ENCODE assay signal across 1 cellular context in the genomic region with DNA sequence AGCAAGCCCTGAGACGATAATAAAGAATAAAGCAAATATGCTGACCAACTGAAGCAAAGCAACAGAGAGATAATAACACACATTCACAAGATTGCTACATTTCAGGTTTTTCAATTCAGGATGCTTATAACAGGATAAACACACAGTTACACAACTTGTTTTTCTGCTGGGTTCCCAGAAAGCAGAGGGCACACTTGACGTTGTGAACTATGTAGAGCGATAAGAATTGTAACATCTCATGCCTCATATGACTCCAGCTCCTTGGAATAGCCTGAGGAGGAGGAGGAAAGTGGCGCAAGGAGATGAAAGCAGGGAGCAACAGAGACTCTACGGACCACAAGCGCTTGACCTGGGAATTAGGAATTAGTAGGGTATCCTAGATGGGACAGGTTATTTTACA.
TF ChIP-seq lines count a peak whose summit lies in the region.

No MANE protein-coding gene starts in this region.

TF ChIP-seq in H1, 55 proteins besides CTCF, POLR2A, EP300 and RAD21:
- no peak for TF ChIP-seq SP1 (IDR thresholded peaks at IDR 0.05; ENCODE audit: low read depth, low read length)
- TF ChIP-seq NRF1 (IDR thresholded peaks at IDR 0.05; ENCODE audit: low read depth, low read length) = no peak
- no peak for TF ChIP-seq YY1 (IDR thresholded peaks at IDR 0.05; ENCODE audit: low read depth, low read length)
- TF ChIP-seq BRCA1 (IDR thresholded peaks at IDR 0.05; ENCODE audit: low read depth, low read length) = no peak
- TF ChIP-seq KDM5A (IDR thresholded peaks at IDR 0.05; ENCODE audit: low read length) = no peak
- TF ChIP-seq TAF1 (IDR thresholded peaks at IDR 0.05; ENCODE audit: low read depth, low read length) = no peak
- TF ChIP-seq HDAC2 (IDR thresholded peaks at IDR 0.05; ENCODE audit: borderline replicate concordance in 1 of 2, low read depth in 2 of 2, low read length in 2 of 2) = no peak
- no peak for TF ChIP-seq SIN3A (conservative IDR thresholded peaks at IDR 0.05 in 1 of 2, IDR thresholded peaks at IDR 0.05 in 1 of 2; ENCODE audit: low read depth in 1 of 2, low read length in 2 of 2)
- TF ChIP-seq TAF7 (optimal IDR thresholded peaks at IDR 0.05; ENCODE audit: borderline replicate concordance, low read depth, low read length) = no peak
- TF ChIP-seq TEAD4 (IDR thresholded peaks at IDR 0.05; ENCODE audit: low read depth, low read length) = no peak
- no peak for TF ChIP-seq JUND (IDR thresholded peaks at IDR 0.05; ENCODE audit: low read length)
- TF ChIP-seq, protein P1, sequence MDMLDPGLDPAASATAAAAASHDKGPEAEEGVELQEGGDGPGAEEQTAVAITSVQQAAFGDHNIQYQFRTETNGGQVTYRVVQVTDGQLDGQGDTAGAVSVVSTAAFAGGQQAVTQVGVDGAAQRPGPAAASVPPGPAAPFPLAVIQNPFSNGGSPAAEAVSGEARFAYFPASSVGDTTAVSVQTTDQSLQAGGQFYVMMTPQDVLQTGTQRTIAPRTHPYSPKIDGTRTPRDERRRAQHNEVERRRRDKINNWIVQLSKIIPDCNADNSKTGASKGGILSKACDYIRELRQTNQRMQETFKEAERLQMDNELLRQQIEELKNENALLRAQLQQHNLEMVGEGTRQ (IDR thresholded peaks at IDR 0.05; ENCODE audit: low read length) = no peak
- no peak for TF ChIP-seq ZNF274 (IDR thresholded peaks at IDR 0.05; ENCODE audit: borderline replicate concordance, extremely low read depth, low read length)
- no peak for TF ChIP-seq TCF12 (IDR thresholded peaks at IDR 0.05; ENCODE audit: low read depth, low read length)
TF ChIP-seq in H1: peak in this region for 0.
